In genomic region chr3:48432411-48433371, GRCh38 we compare ENCODE assay signal across 1 cellular context.
A peak's percentile ranks its signal among the peaks of the same experiment; 100 is the strongest.
TF ChIP-seq lines count a peak whose summit lies in the region.

No MANE protein-coding gene starts in this region.

TF ChIP-seq in K562, 482 proteins besides CTCF, POLR2A, EP300 and RAD21:
- TF ChIP-seq ZBTB33 (CRISPR knock-in tag; IDR thresholded peaks at IDR 0.05) (0 out of 2 replicates have a peak, but pooled peaks have one; percentile 43), ERF (CRISPR knock-in tag; IDR thresholded peaks at IDR 0.05) (no peak)
